15 cellular contexts compared by ENCODE assay signal in the genomic region with DNA sequence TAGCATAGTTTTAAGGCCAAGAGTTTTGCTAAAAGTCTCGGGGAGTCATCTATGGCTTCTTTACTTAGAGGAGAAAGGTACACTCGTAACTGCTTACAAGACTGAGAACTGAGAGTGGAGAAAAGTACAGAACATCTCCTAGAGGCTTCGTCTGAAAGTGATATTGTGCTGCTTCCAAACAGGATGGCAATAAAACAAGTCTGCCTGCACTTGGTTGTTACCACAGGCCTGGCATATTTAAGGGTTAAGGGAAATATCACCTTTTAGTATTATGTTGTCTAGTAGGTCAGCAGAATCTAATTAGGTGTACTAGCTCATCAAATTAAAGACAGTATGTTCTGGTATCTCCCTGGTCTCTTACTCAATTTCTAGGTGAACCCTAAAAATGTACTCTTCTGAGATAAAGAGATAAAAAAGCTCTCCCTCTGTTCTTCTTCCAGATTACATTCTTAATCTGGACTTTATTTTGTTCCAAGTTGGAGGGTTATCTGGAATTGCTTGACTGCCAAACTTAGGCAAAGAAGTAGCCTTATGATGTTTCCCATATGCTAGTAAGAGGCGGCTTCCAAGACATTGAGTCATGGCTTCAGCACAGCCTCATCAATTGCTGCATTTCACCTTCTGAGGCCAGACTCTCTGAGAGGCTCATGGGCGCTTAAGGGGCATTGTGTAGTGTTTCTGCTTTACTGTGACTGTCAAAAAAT.
DNase-seq lines count a peak whose midpoint lies in the region; ATAC-seq and TF ChIP-seq lines count a peak whose summit lies in the region.
"Had no signal": no experiment of that assay in that cellular context is flagged by ENCODE, and none has a peak within 500 bp of the region (broad histone marks: within the 10 kb centered on the region; RNA-seq: fewer than 3 reads in every experiment).

No MANE protein-coding gene starts in this region.

- no peak overlapping the region for H3K56ac ChIP-seq in IMR-90 (ENCODE audit: extremely low read depth, insufficient read depth, low read length)

- ATAC-seq in IMR-90 (ENCODE audit: low read depth) (peak; percentile 89), lung (ENCODE audit: insufficient read depth, low FRiP score) (peak; percentile 67)
- ATAC-seq: Panc1 had no signal

- H3K27ac ChIP-seq in IMR-90 (ENCODE audit: insufficient read depth, low read length) = no peak overlapping the region
- H3K27ac ChIP-seq in lung (ENCODE audit: low read depth in 1 of 2, low read length in 1 of 2) = no peak overlapping the region
- H3K27ac ChIP-seq in ovary = no peak overlapping the region

- no peak for TF ChIP-seq EP300 in ovary (IDR thresholded peaks at IDR 0.05)

- BruUV-seq in IMR-90 (replicated peaks; lab: Mats Ljungman, UMichigan) = no TSS peak

- DNase-seq in AG10803 (ENCODE audit: low read depth) (peak; percentile 73), IMR-90 (peak; percentile 75), dedifferentiated amniotic fluid mesenchymal stem cell (ENCODE audit: extremely low spot score) (peak; percentile 31), lung (ENCODE audit: low spot score) (no peak), ovary (no peak), HuH-7 (ENCODE audit: low spot score) (no peak), mesenteric fat pad (ENCODE audit: low spot score) (no peak)
- no peak for DNase-seq in activated CD4-positive, alpha-beta T cell treated with anti-CD3 and anti-CD28 coated beads, Interleukin-2, amount 50 U/mL, for 1 hour
- DNase-seq: activated CD4-positive, alpha-beta T cell treated with anti-CD3 and anti-CD28 coated beads for 48 hours; activated naive CD4-positive, alpha-beta T cell treated with anti-CD3 and anti-CD28 coated beads, Interleukin-2, amount 10 ng/mL, durations not matched to agents 7 days and 5 days; activated T-cell treated with anti-CD3 and anti-CD28 coated beads for 4 hours; effector CD4-positive, alpha-beta T cell; NCI-H1048; substantia nigra had no signal

- H2BK120ac ChIP-seq in IMR-90 (ENCODE audit: low read depth, low read length) = no peak overlapping the region

- H2AK5ac ChIP-seq in IMR-90 (ENCODE audit: low read depth, low read length) = no peak overlapping the region

- no peak overlapping the region for H4K8ac ChIP-seq in IMR-90 (ENCODE audit: low read depth in 2 of 2, low read length in 2 of 2)

- no peak overlapping the region for H3K4ac ChIP-seq in IMR-90 (ENCODE audit: low read depth, low read length)

- H3K79me1 ChIP-seq in IMR-90 (ENCODE audit: low read depth in 1 of 2, low read length in 2 of 2) = no peaks in the 10 kb centered on the region

- H4K20me1 ChIP-seq in IMR-90 (ENCODE audit: insufficient read depth, low read length) = no peaks in the 10 kb centered on the region

- POLR2A ChIA-PET in IMR-90 (lab: Charles Lee; ENCODE audit: unreplicated experiment) = no interaction called here

- H2AK9ac ChIP-seq in IMR-90 (replicated peaks; ENCODE audit: low read depth, low read length, poor library complexity) = no peak overlapping the region

- H4K91ac ChIP-seq in IMR-90 (ENCODE audit: insufficient read depth, low read depth, low read length) = no peak overlapping the region

- H3K4me2 ChIP-seq in IMR-90 (ENCODE audit: low read depth, low read length) = no peak overlapping the region

- 73% methylated on average over 3 of the region's 5 CpGs; no CpG with 5 or more reads in 1 of the 2 experiments for WGBS in IMR-90 (ENCODE audit: extremely low coverage in 2 of 2, insufficient read length in 1 of 2), 2 experiments
- WGBS in lung, 2 donors = 66 to 70% methylated on average over 5 of the region's 5 CpGs
- WGBS in ovary, 3 donors = 49 to 56% (median 56%) methylated on average over 5 of the region's 5 CpGs

- no peak overlapping the region for H2BK5ac ChIP-seq in IMR-90 (ENCODE audit: low read depth, low read length, poor library complexity, severe bottlenecking)

- no peak for TF ChIP-seq CTCF in AG10803 (conservative IDR thresholded peaks at IDR 0.05; ENCODE audit: low read length)
- no peak for TF ChIP-seq CTCF in IMR-90 (conservative IDR thresholded peaks at IDR 0.05; ENCODE audit: low read depth, low read length)
- TF ChIP-seq CTCF in lung (IDR thresholded peaks at IDR 0.05; ENCODE audit: control extremely low read depth, extremely low read depth) = no peak
- TF ChIP-seq CTCF in ovary (IDR thresholded peaks at IDR 0.05) = no peak

- H3K9me3 ChIP-seq in IMR-90 (ENCODE audit: control insufficient read depth, insufficient read depth, low read length) (no peaks in the 10 kb centered on the region), lung (ENCODE audit: control insufficient read depth in 2 of 2, insufficient read depth in 1 of 2, low read length in 1 of 2) (no peaks in the 10 kb centered on the region), ovary (no peaks in the 10 kb centered on the region)

- intact Hi-C loops in IMR-90 (cut with micrococcal nuclease) = no loop called here
- intact Hi-C loops in ovary (cut with DNase I) = no loop called here

- H3K14ac ChIP-seq in IMR-90 (replicated peaks; ENCODE audit: low read depth, low read length) = no peak overlapping the region

- no peak overlapping the region for H2AFZ ChIP-seq in IMR-90 (replicated peaks; ENCODE audit: low read length, poor library complexity)

- no peak overlapping the region for H4K5ac ChIP-seq in IMR-90 (ENCODE audit: low read depth, low read length)

- H3K4me1 ChIP-seq in IMR-90 (ENCODE audit: control insufficient read depth, insufficient read depth, low read length) = no peaks in the 10 kb centered on the region
- no peaks in the 10 kb centered on the region for H3K4me1 ChIP-seq in lung (ENCODE audit: control insufficient read depth in 2 of 2, insufficient read depth in 2 of 2, low read length in 2 of 2)
- no peaks in the 10 kb centered on the region for H3K4me1 ChIP-seq in ovary (ENCODE audit: insufficient read depth)

- in situ Hi-C loops in IMR-90 (cut with MboI; ENCODE audit: low sequenced_read_pairs) = no loop called here

- H3K18ac ChIP-seq in IMR-90 (ENCODE audit: low read depth, low read length) = no peak overlapping the region

- TF ChIP-seq RAD21 in IMR-90 (IDR thresholded peaks at IDR 0.05; ENCODE audit: low read length) = no peak

- CTCF ChIA-PET in IMR-90 (lab: Yijun Ruan, JAX) = interaction anchor here (0.6 kb wide), 1 partner anchor 689 kb away, joined by 3 read pairs; no protein-coding TSS in a partner anchor

- no peak overlapping the region for H2BK20ac ChIP-seq in IMR-90 (ENCODE audit: low read depth, low read length)

- H3K36me3 ChIP-seq in IMR-90 (ENCODE audit: control insufficient read depth, insufficient read depth, low read length) (no peaks in the 10 kb centered on the region), lung (ENCODE audit: control insufficient read depth in 2 of 2, insufficient read depth in 2 of 2, low read length in 2 of 2) (no peaks in the 10 kb centered on the region), ovary (no peaks in the 10 kb centered on the region)

- no peak overlapping the region for H3K9ac ChIP-seq in IMR-90 (ENCODE audit: low read depth, low read length)

- no peak overlapping the region for H3K4me3 ChIP-seq in AG10803 (ENCODE audit: low read length)
- no peak overlapping the region for H3K4me3 ChIP-seq in IMR-90 (ENCODE audit: insufficient read depth, low read depth, low read length)
- no peak overlapping the region for H3K4me3 ChIP-seq in lung
- no peak overlapping the region for H3K4me3 ChIP-seq in ovary

- TF ChIP-seq POLR2A in IMR-90 (IDR thresholded peaks at IDR 0.05; ENCODE audit: low read depth, low read length) (no peak), ovary (IDR thresholded peaks at IDR 0.05) (no peak)

- dilution Hi-C loops in IMR-90 (cut with HindIII; ENCODE audit: low sequenced_read_pairs, unreplicated experiment) = no loop called here

- no peaks in the 10 kb centered on the region for H3K27me3 ChIP-seq in IMR-90 (ENCODE audit: control insufficient read depth, insufficient read depth, low read length)
- no peaks in the 10 kb centered on the region for H3K27me3 ChIP-seq in lung (ENCODE audit: control insufficient read depth, insufficient read depth)
- no peaks in the 10 kb centered on the region for H3K27me3 ChIP-seq in ovary

- no peaks in the 10 kb centered on the region for H3K9me1 ChIP-seq in IMR-90 (ENCODE audit: insufficient read depth, low read length)

- no peak overlapping the region for H2BK15ac ChIP-seq in IMR-90 (ENCODE audit: low read depth, low read length)

- H3K23ac ChIP-seq in IMR-90 (ENCODE audit: low read depth, low read length) = no peak overlapping the region

TF ChIP-seq in IMR-90, 13 proteins besides CTCF, POLR2A, EP300 and RAD21:
- TF ChIP-seq BHLHE40 (IDR thresholded peaks at IDR 0.05; ENCODE audit: low read depth, low read length) (no peak), FOS (IDR thresholded peaks at IDR 0.05; ENCODE audit: low read depth, low read length) (no peak), MAFK (IDR thresholded peaks at IDR 0.05; ENCODE audit: low read depth, low read length) (no peak)

Comparison
In these comparisons a context has a peak if more than half of its experiments do, and no peak if none do; other contexts are left out.
1. DNase-seq: peak in AG10803 (single experiment), IMR-90 (single experiment) and dedifferentiated amniotic fluid mesenchymal stem cell (single experiment); none in lung (single experiment), ovary (0 of 5), HuH-7 (single experiment), mesenteric fat pad (single experiment) and activated CD4-positive, alpha-beta T cell treated with anti-CD3 and anti-CD28 coated beads, Interleukin-2, amount 50 U/mL, for 1 hour (single experiment).